9 cellular contexts compared by ENCODE assay signal in the genomic region with DNA sequence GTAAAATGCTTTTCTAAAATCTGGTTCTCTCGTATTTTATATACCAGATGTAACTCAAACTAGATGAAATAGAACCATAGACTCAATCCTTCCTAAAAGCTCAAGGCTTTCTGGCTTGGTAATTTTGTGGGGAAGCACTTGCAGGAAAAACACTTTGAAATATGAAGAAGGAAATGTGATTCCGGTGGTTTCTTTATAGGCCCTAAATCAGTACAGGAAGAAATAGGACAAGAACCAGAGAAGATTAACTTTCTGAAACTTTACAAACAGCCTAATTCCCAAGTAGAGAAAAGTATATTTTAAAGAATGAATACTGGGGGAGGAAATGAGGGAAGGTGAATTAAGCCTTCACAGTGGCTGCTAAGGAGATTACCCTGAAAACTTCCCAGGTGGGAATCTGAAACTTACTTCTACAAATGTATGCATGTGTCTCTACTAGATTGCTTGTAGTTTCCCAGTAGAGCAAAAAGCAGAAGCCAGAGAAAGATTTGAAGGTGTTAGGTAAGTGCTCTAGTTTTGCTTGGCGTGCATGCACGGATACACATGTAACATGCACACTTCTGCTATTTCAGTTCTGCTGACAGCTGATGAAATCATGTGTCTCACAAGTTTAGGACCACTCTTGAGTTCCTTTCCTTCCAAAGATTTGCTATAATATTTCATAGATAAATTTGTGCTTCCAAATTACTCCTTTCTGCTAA.
A peak's percentile ranks its signal among the peaks of the same experiment; 100 is the strongest.
DNase-seq lines count a peak whose midpoint lies in the region; ATAC-seq and TF ChIP-seq lines count a peak whose summit lies in the region.
"Had no signal": no experiment of that assay in that cellular context is flagged by ENCODE, and none has a peak within 500 bp of the region (broad histone marks: within the 10 kb centered on the region; RNA-seq: fewer than 3 reads in every experiment).

No MANE protein-coding gene starts in this region.

- peak; percentile 92 for ATAC-seq in GM21390 (IDR thresholded peaks at IDR 0.05; ENCODE audit: unreplicated experiment)
- peak; percentile 87 for ATAC-seq in HG03520 (IDR thresholded peaks at IDR 0.05; ENCODE audit: unreplicated experiment)
- peak in 6 of 8 donors; percentile 24 to 41 (median 36) for ATAC-seq in heart right ventricle
- ATAC-seq in esophagus mucosa = no peak

- no peak overlapping the region for H3K4me3 Mint-ChIP-seq in Caco-2 (ENCODE audit: unreplicated experiment)
- H3K4me3 Mint-ChIP-seq: CD8-positive, alpha-beta memory T cell had no signal

- BruUV-seq in Caco-2 (replicated peaks; lab: Mats Ljungman, UMichigan) = no TSS peak

- H3K36me3 Mint-ChIP-seq in Caco-2 (ENCODE audit: insufficient read depth, unreplicated experiment) = peaks cover 5% of the 10 kb centered on the region

- H3K4me3 ChIP-seq in Caco-2 (ENCODE audit: low read depth, low read length) (no peak overlapping the region), heart right ventricle (no peak overlapping the region), ascending aorta (no peak overlapping the region)

- H3K4me1 Mint-ChIP-seq in Caco-2 (ENCODE audit: low read depth, unreplicated experiment) = peaks cover 25% of the 10 kb centered on the region

- no peak for DNase-seq in Caco-2
- no peak for DNase-seq in heart right ventricle
- no peak for DNase-seq in ascending aorta (ENCODE audit: low spot score in 2 of 2)
- no peak for DNase-seq in stimulated activated CD4-positive, alpha-beta T cell treated with anti-CD3 and anti-CD28 coated beads, Interleukin-2, amount 100 ng/mL, for 48 hours
- DNase-seq in T1000 (lab: John Stamatoyannopoulos, UW) = no peak
- DNase-seq: CD8-positive, alpha-beta memory T cell had no signal

- H3K27me3 ChIP-seq in Caco-2 (replicated peaks; ENCODE audit: control insufficient read depth, insufficient read depth, low read length) (no peaks in the 10 kb centered on the region), heart right ventricle (no peaks in the 10 kb centered on the region), ascending aorta (no peaks in the 10 kb centered on the region)

- TF ChIP-seq CTCF in Caco-2 (IDR thresholded peaks at IDR 0.05; ENCODE audit: insufficient read depth in 1 of 2, low read depth in 1 of 2, low read length in 1 of 2, severe bottlenecking in 1 of 2, unreplicated experiment in 1 of 2) = no peak
- TF ChIP-seq CTCF in heart right ventricle (IDR thresholded peaks at IDR 0.05) = no peak
- no peak for TF ChIP-seq CTCF in ascending aorta (IDR thresholded peaks at IDR 0.05)

- H3K9me3 ChIP-seq in Caco-2 = no peaks in the 10 kb centered on the region
- no peaks in the 10 kb centered on the region for H3K9me3 ChIP-seq in heart right ventricle
- H3K9me3 ChIP-seq in ascending aorta = no peaks in the 10 kb centered on the region

- H3K27ac Mint-ChIP-seq in Caco-2 (ENCODE audit: unreplicated experiment) = peak overlapping the region; percentile 50

- H3K9me3 Mint-ChIP-seq in Caco-2 (ENCODE audit: unreplicated experiment) = no peaks in the 10 kb centered on the region
- H3K9me3 Mint-ChIP-seq: CD8-positive, alpha-beta memory T cell had no signal

- H3K4me1 ChIP-seq in Caco-2 (peaks cover 61% of the 10 kb centered on the region), heart right ventricle (peaks cover 49 to 95% (median 92%) of the 10 kb centered on the region in 9 donors), ascending aorta (peaks cover 8 to 47% of the 10 kb centered on the region in 2 donors)

- H3K27me3 Mint-ChIP-seq in Caco-2 (ENCODE audit: insufficient read depth, unreplicated experiment) = no peaks in the 10 kb centered on the region
- H3K27me3 Mint-ChIP-seq: CD8-positive, alpha-beta memory T cell had no signal

- H3K27ac ChIP-seq in heart right ventricle (peak overlapping the region; percentile 6 to 95 (median 58)), ascending aorta (no peak overlapping the region)

- intact Hi-C loops in Caco-2 (cut with micrococcal nuclease; ENCODE audit: unreplicated experiment) (loop anchor here (10.0 kb wide), 1 partner anchor 198 kb away; a partner anchor contains a TSS), heart right ventricle (cut with DNase I) (no loop called here), ascending aorta (cut with DNase I) (no loop called here)

- H3K36me3 ChIP-seq in Caco-2 (ENCODE audit: control insufficient read depth, insufficient read depth, low read length) = no peaks in the 10 kb centered on the region
- H3K36me3 ChIP-seq in heart right ventricle = no peaks in the 10 kb centered on the region
- H3K36me3 ChIP-seq in ascending aorta = no peaks in the 10 kb centered on the region

- POLR2A ChIA-PET in Caco-2 (lab: Charles Lee) = no interaction called here

- CTCF ChIA-PET in Caco-2 (lab: Charles Lee) = no interaction called here

- 35 to 36% methylated on average over 4 of the region's 4 CpGs for WGBS in heart right ventricle, 2 donors

Comparison
In these comparisons a context has a peak if more than half of its experiments do, and no peak if none do; other contexts are left out.
1. H3K27ac ChIP-seq: peak in heart right ventricle (10 of 10); none in ascending aorta (0 of 2).